1 cellular context compared by ENCODE assay signal in genomic region chr15:78617131-78617915, GRCh38.
TF ChIP-seq lines count a peak whose summit lies in the region.

No MANE protein-coding gene starts in this region.

TF ChIP-seq in H1, 55 proteins besides CTCF, POLR2A, EP300 and RAD21 (continued from another document):
- no peak for TF ChIP-seq CHD7 (IDR thresholded peaks at IDR 0.05; ENCODE audit: insufficient replicate concordance, low read length)
- no peak for TF ChIP-seq ASH2L (IDR thresholded peaks at IDR 0.05; ENCODE audit: low read length)
- no peak for TF ChIP-seq POLR2AphosphoS5 (IDR thresholded peaks at IDR 0.05; ENCODE audit: low read depth, low read length)
- no peak for TF ChIP-seq KDM1A (IDR thresholded peaks at IDR 0.05; ENCODE audit: borderline replicate concordance, low read length)
- no peak for TF ChIP-seq SIX5 (IDR thresholded peaks at IDR 0.05; ENCODE audit: low read depth, low read length)
- no peak for TF ChIP-seq BCL11A (IDR thresholded peaks at IDR 0.05; ENCODE audit: low read depth in 2 of 2, low read length in 2 of 2)
- TF ChIP-seq USF2 (IDR thresholded peaks at IDR 0.05; ENCODE audit: low read length) = no peak
